In the genomic region with DNA sequence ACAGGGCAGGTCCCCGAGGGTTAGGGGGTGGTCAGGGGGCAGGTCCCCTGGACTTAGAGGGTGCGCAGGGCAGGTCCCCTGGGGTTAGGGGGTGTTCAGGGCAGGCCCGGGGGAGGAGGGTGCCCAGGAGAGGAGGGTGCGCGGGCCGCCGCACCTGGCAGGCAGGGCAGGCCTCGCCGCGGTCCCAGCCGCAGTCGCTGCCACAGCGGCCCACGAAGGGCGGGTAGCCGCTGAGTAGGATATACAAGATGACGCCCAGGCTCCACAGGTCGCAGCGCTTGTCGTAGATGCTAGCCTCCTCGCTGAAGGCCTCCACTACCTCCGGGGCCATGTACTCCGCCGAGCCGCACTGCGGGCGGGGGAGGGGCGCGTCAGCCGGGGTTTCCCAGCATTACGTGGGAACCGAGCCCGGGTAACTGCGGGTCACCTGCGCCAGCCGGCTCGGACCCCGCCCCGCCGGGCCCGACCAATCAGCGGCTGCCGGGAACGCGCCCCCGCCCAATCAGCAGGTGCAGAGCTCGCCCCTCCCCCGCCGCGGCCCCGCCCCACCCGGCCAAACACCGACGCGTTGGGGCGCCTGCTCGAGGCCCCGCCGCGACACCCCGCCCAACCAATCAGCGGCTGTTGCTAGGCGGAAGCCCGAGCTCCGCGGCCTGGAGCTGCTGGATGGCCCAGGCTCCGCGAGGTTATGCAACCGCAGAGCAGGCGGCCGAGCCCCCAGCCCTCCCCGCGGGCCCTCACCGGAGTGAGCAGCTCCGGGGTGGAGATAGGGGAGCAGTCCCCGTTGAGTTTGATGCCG, we compare ENCODE assay signal across 8 cellular contexts. TPM values are rescaled to one million over a fixed set of nuclear protein-coding genes. Genes with fewer than 3 reads are reported as not detected.
DNase-seq lines count a peak whose midpoint lies in the region; ATAC-seq lines count a peak whose summit lies in the region.

No MANE protein-coding gene starts in this region.

- H3K27ac Mint-ChIP-seq in IgD-negative memory B cell = peak overlapping the region; percentile 94 to 99 (median 96)
- peak overlapping the region; percentile 96 to 99 (median 98) for H3K27ac Mint-ChIP-seq in naive B cell
- H3K27ac Mint-ChIP-seq in stimulated activated effector memory CD8-positive, alpha-beta T cell treated with anti-CD3 and anti-CD28 coated beads, Interleukin-12 subunit alpha, Interleukin-12 subunit beta, amount 100 ng/mL, for 72 hours = peak overlapping the region; percentile 91

- DNase-seq in COLO668 (lab: John Stamatoyannopoulos, UW; ENCODE audit: unreplicated experiment) = peak; percentile 98
- peak; percentile 95 for DNase-seq in OCI-M1 (lab: John Stamatoyannopoulos, UW)
- DNase-seq in activated T-helper 1 cell treated with anti-CD3 and anti-CD28 coated beads, Interleukin-2, amount 50 U/mL, for 16 hours (ENCODE audit: low read depth in 1 of 2, low spot score in 1 of 2) = peak; percentile 99 to 100
- DNase-seq in fibroblast of gingiva (ENCODE audit: low read depth) = peak; percentile 81
- DNase-seq in naive B cell = peak; percentile 99
- DNase-seq in stimulated activated effector memory CD8-positive, alpha-beta T cell treated with anti-CD3 and anti-CD28 coated beads, Interleukin-12 subunit alpha, Interleukin-12 subunit beta, amount 100 ng/mL, for 72 hours (ENCODE audit: low spot score in 2 of 2) = peak; percentile 96 to 99

- H3K36me3 Mint-ChIP-seq in IgD-negative memory B cell = peaks cover 7% of the 10 kb centered on the region
- peaks cover 0 to 7% of the 10 kb centered on the region in 2 donors for H3K36me3 Mint-ChIP-seq in naive B cell
- H3K36me3 Mint-ChIP-seq in stimulated activated effector memory CD8-positive, alpha-beta T cell treated with anti-CD3 and anti-CD28 coated beads, Interleukin-12 subunit alpha, Interleukin-12 subunit beta, amount 100 ng/mL, for 72 hours = peaks cover 100% of the 10 kb centered on the region

- H3K4me3 Mint-ChIP-seq in IgD-negative memory B cell (peak overlapping the region; percentile 57 to 89 (median 72)), naive B cell (peak overlapping the region; percentile 65 to 82 (median 72))
- peak overlapping the region; percentile 72 for H3K4me3 Mint-ChIP-seq in stimulated activated effector memory CD8-positive, alpha-beta T cell treated with anti-CD3 and anti-CD28 coated beads, Interleukin-12 subunit alpha, Interleukin-12 subunit beta, amount 100 ng/mL, for 72 hours

- H3K27me3 Mint-ChIP-seq in IgD-negative memory B cell (no peaks in the 10 kb centered on the region), naive B cell (no peaks in the 10 kb centered on the region)

- H3K4me1 Mint-ChIP-seq in IgD-negative memory B cell (peaks cover 15 to 19% (median 19%) of the 10 kb centered on the region in 3 donors), naive B cell (peaks cover 19 to 51% (median 39%) of the 10 kb centered on the region in 3 donors)
- peaks cover 44% of the 10 kb centered on the region for H3K4me1 Mint-ChIP-seq in stimulated activated effector memory CD8-positive, alpha-beta T cell treated with anti-CD3 and anti-CD28 coated beads, Interleukin-12 subunit alpha, Interleukin-12 subunit beta, amount 100 ng/mL, for 72 hours

- H3K9me3 Mint-ChIP-seq in IgD-negative memory B cell (no peaks in the 10 kb centered on the region), naive B cell (peaks cover 0 to 2% (median 0%) of the 10 kb centered on the region in 7 donors)
- no peaks in the 10 kb centered on the region for H3K9me3 Mint-ChIP-seq in stimulated activated effector memory CD8-positive, alpha-beta T cell treated with anti-CD3 and anti-CD28 coated beads, Interleukin-12 subunit alpha, Interleukin-12 subunit beta, amount 100 ng/mL, for 72 hours

- peak; percentile 53 for ATAC-seq in GM21447 (IDR thresholded peaks at IDR 0.05; ENCODE audit: unreplicated experiment)
- ATAC-seq in naive B cell (ENCODE audit: low read depth in 2 of 2) = peak; percentile 71 to 74
- peak; percentile 88 for ATAC-seq in stimulated activated effector memory CD8-positive, alpha-beta T cell treated with anti-CD3 and anti-CD28 coated beads, Interleukin-12 subunit alpha, Interleukin-12 subunit beta, amount 100 ng/mL, for 72 hours

RNA-seq across cellular contexts. Expression of gene MKNK2, which starts 9.2 kb away (rescaled TPM):
- polyA plus RNA-seq in IgD-negative memory B cell (83.9 TPM), naive B cell (ENCODE audit: low read depth in 6 of 6) (100 to 1,000 TPM in 1 of 6 donors, 10 to 100 TPM in 5; 51.1 to 102 (median 57.1) TPM)

RNA-seq across cellular contexts. Expression of gene BTBD2, which starts 26.4 kb away (rescaled TPM):
- 8.2 TPM for polyA plus RNA-seq in IgD-negative memory B cell
- 1 to 10 TPM; 1.7 to 9.2 (median 4.8) TPM for polyA plus RNA-seq in naive B cell (ENCODE audit: low read depth in 6 of 6)

RNA-seq across cellular contexts. Expression of gene MOB3A, which starts 54.2 kb away (rescaled TPM):
- 136 TPM for polyA plus RNA-seq in IgD-negative memory B cell
- 100 to 1,000 TPM in 1 of 6 donors, 10 to 100 TPM in 5; 52.2 to 106 (median 75.1) TPM for polyA plus RNA-seq in naive B cell (ENCODE audit: low read depth in 6 of 6)

RNA-seq across cellular contexts. Expression of gene IZUMO4, which starts 54.8 kb away (rescaled TPM):
- polyA plus RNA-seq in IgD-negative memory B cell (0.83 TPM), naive B cell (ENCODE audit: low read depth in 6 of 6) (1 to 10 TPM in 1 of 6 donors, under 1 TPM in 5; 0.48 to 1.2 (median 0.85) TPM)

Comparison
In these comparisons a context has a peak if more than half of its experiments do, and no peak if none do; other contexts are left out.
1. Peak in every context shown above with its lines: DNase-seq and ATAC-seq.